24 cellular contexts compared by ENCODE assay signal in genomic region chr2:102053096-102053495, GRCh38.
DNase-seq lines count a peak whose midpoint lies in the region; ATAC-seq and TF ChIP-seq lines count a peak whose summit lies in the region.
"Had no signal": no experiment of that assay in that cellular context is flagged by ENCODE, and none has a peak within 500 bp of the region (broad histone marks: within the 10 kb centered on the region; RNA-seq: fewer than 3 reads in every experiment).

No MANE protein-coding gene starts in this region.

- H3K4me2 ChIP-seq in SK-N-SH = no peak overlapping the region
- H3K4me2 ChIP-seq: smooth muscle cell had no signal

- H3K4me3 ChIP-seq in gastroesophageal sphincter = no peak overlapping the region
- H3K4me3 ChIP-seq in spleen = no peak overlapping the region
- no peak overlapping the region for H3K4me3 ChIP-seq in SK-N-SH (ENCODE audit: low read depth in 2 of 2, low read length in 1 of 2)
- H3K4me3 ChIP-seq: MG63, pancreas, smooth muscle cell, testis had no signal

- H4K20me1 ChIP-seq in SK-N-SH (ENCODE audit: insufficient read depth) = no peaks in the 10 kb centered on the region

- POLR2A ChIA-PET in SK-N-SH (lab: Yijun Ruan, JAX) = no interaction called here

- peaks cover 0 to 6% (median 0%) of the 10 kb centered on the region in 3 donors for H3K27me3 Mint-ChIP-seq in CD14-positive monocyte (ENCODE audit: low read depth in 3 of 3)
- H3K27me3 Mint-ChIP-seq: activated naive CD8-positive, alpha-beta T cell; brain had no signal

- H3K4me1 Mint-ChIP-seq in CD14-positive monocyte = peaks cover 63% of the 10 kb centered on the region
- H3K4me1 Mint-ChIP-seq: activated B cell treated with CpG ODN at 0.5 μM for 24 hours had no signal

- peaks cover 0 to 3% (median 0%) of the 10 kb centered on the region in 7 donors for H3K9me3 Mint-ChIP-seq in CD14-positive monocyte
- H3K9me3 Mint-ChIP-seq: activated B cell treated with CpG ODN at 0.5 μM for 24 hours; CD8-positive, alpha-beta T cell had no signal

- TF ChIP-seq CTCF in CD14-positive monocyte (IDR thresholded peaks at IDR 0.05) (no peak), gastroesophageal sphincter (IDR thresholded peaks at IDR 0.05) (no peak), spleen (IDR thresholded peaks at IDR 0.05 in 8 of 11, conservative IDR thresholded peaks at IDR 0.05 in 3 of 11) (no peak), SK-N-SH (IDR thresholded peaks at IDR 0.05) (no peak)

- no peaks in the 10 kb centered on the region for H3K27me3 ChIP-seq in gastroesophageal sphincter
- peaks cover 0 to 16% (median 0%) of the 10 kb centered on the region in 7 donors for H3K27me3 ChIP-seq in spleen (replicated peaks in 1 of 7)
- H3K27me3 ChIP-seq in SK-N-SH (ENCODE audit: insufficient read depth) = no peaks in the 10 kb centered on the region
- H3K27me3 ChIP-seq: MG63, pancreas, testis had no signal

- no peaks in the 10 kb centered on the region for H3K79me2 ChIP-seq in SK-N-SH (ENCODE audit: insufficient read depth)

- DNase-seq in CD14-positive monocyte (ENCODE audit: low spot score) (no peak), NOMO-1 treated with DMSO at 0.1 percent for 48 hours (lab: John Stamatoyannopoulos, UW; ENCODE audit: unreplicated experiment) (peak; percentile 45), spleen (no peak), SHP77 (lab: John Stamatoyannopoulos, UW) (no peak), ecto neural progenitor cell (ENCODE audit: low spot score) (no peak), SK-N-SH (no peak)
- DNase-seq in activated CD4-positive, alpha-beta T cell treated with anti-CD3 and anti-CD28 coated beads for 48 hours = no peak
- DNase-seq: activated B cell treated with CpG ODN at 0.5 μM for 24 hours; activated T-cell treated with anti-CD3 and anti-CD28 coated beads, Interleukin-2, amount 50 U/mL, for 48 hours; CD8-positive, alpha-beta T cell; DMS79; MG63; NCI-H1930; NCI-H446; pancreas; SHP77 treated with DMSO at 0.1 percent for 48 hours; T-helper 2 cell; testis had no signal

- H3K4me3 Mint-ChIP-seq in CD14-positive monocyte = peak overlapping the region; percentile 72 to 76
- H3K4me3 Mint-ChIP-seq: activated B cell treated with CpG ODN at 0.5 μM for 24 hours; activated naive CD8-positive, alpha-beta T cell; brain; CD8-positive, alpha-beta T cell had no signal

- TF ChIP-seq EP300 in gastroesophageal sphincter (IDR thresholded peaks at IDR 0.05) (no peak), SK-N-SH (IDR thresholded peaks at IDR 0.05; ENCODE audit: borderline replicate concordance in 1 of 2, low read depth in 1 of 2, low read length in 1 of 2) (no peak)

- intact Hi-C loops in CD14-positive monocyte (cut with micrococcal nuclease) = no loop called here
- intact Hi-C loops in spleen (cut with DNase I; ENCODE audit: low total_unique reads) = no loop called here

- no peaks in the 10 kb centered on the region for H3K9me2 ChIP-seq in SK-N-SH

- 60 to 90% methylated on average over 2 to 3 of the region's 8 CpGs for WGBS in gastroesophageal sphincter (ENCODE audit: low coverage in 1 of 2), 2 donors
- WGBS in spleen, 5 donors = 31 to 59% (median 42%) methylated on average over 8 of the region's 8 CpGs
- WGBS in SK-N-SH (ENCODE audit: low lambda C conversion rate) = 78% methylated on average over 8 of the region's 8 CpGs

- CTCF ChIA-PET in SK-N-SH (lab: Yijun Ruan, JAX) = interaction anchor here (1.0 kb wide), 2 partner anchors 12 to 33 kb away, joined by 3 to 4 read pairs; no protein-coding TSS in a partner anchor

- ATAC-seq in gastroesophageal sphincter = no peak
- ATAC-seq: CD8-positive, alpha-beta T cell; left lobe of liver had no signal

- H3K4me1 ChIP-seq in gastroesophageal sphincter (peaks cover 13 to 47% (median 16%) of the 10 kb centered on the region in 3 donors), spleen (peaks cover 8 to 47% (median 36%) of the 10 kb centered on the region in 6 donors), SK-N-SH (ENCODE audit: control insufficient read depth in 1 of 2, insufficient read depth in 2 of 2, low read depth in 1 of 2, low read length in 1 of 2) (no peaks in the 10 kb centered on the region; a peak in 1 of 4 replicates)

- H3K27ac ChIP-seq in gastroesophageal sphincter (peak overlapping the region; percentile 68 to 93 (median 84)), spleen (peak overlapping the region in 5 of 8 donors; percentile 3 to 83 (median 76)), SK-N-SH (ENCODE audit: low read depth in 2 of 2, low read length in 1 of 2) (no peak overlapping the region)
- H3K27ac ChIP-seq: epithelial cell of prostate, pancreas had no signal

- H3K36me3 ChIP-seq in gastroesophageal sphincter (no peaks in the 10 kb centered on the region), spleen (peaks cover 0 to 14% (median 0%) of the 10 kb centered on the region in 6 donors), SK-N-SH (replicated peaks in 1 of 2; ENCODE audit: control insufficient read depth in 1 of 2, insufficient read depth in 2 of 2, low read length in 1 of 2) (no peaks in the 10 kb centered on the region)
- H3K36me3 ChIP-seq: MG63, pancreas had no signal

- peaks cover 0 to 2% of the 10 kb centered on the region in 2 donors for H3K36me3 Mint-ChIP-seq in CD14-positive monocyte
- H3K36me3 Mint-ChIP-seq: activated naive CD8-positive, alpha-beta T cell; brain; CD8-positive, alpha-beta T cell had no signal

- no peak overlapping the region for H2AFZ ChIP-seq in SK-N-SH (ENCODE audit: low read depth)

- H3K9me3 ChIP-seq in gastroesophageal sphincter (no peaks in the 10 kb centered on the region), spleen (no peaks in the 10 kb centered on the region), SK-N-SH (no peaks in the 10 kb centered on the region)
- H3K9me3 ChIP-seq: MG63, pancreas, testis had no signal

- peak overlapping the region; percentile 86 to 96 (median 94) for H3K27ac Mint-ChIP-seq in CD14-positive monocyte
- H3K27ac Mint-ChIP-seq: activated B cell treated with CpG ODN at 0.5 μM for 24 hours; activated naive CD8-positive, alpha-beta T cell; CD8-positive, alpha-beta T cell had no signal

- TF ChIP-seq RAD21 in SK-N-SH (IDR thresholded peaks at IDR 0.05; ENCODE audit: low read length) = no peak

- no peak overlapping the region for H3K9ac ChIP-seq in SK-N-SH

- peaks cover 14% of the 10 kb centered on the region for H3F3A ChIP-seq in SK-N-SH (replicated peaks; ENCODE audit: insufficient read depth)

- TF ChIP-seq POLR2A in gastroesophageal sphincter (IDR thresholded peaks at IDR 0.05) = no peak
- no peak for TF ChIP-seq POLR2A in spleen (IDR thresholded peaks at IDR 0.05)

TF ChIP-seq in SK-N-SH, 30 proteins besides CTCF, POLR2A, EP300 and RAD21 (continues in another document):
- TF ChIP-seq TAF1 (IDR thresholded peaks at IDR 0.05; ENCODE audit: borderline replicate concordance, low read depth, low read length) (no peak), SMC3 (IDR thresholded peaks at IDR 0.05; ENCODE audit: low read depth, low read length) (no peak), ZBTB33 (IDR thresholded peaks at IDR 0.05; ENCODE audit: borderline replicate concordance, low read depth) (no peak), PBX3 (IDR thresholded peaks at IDR 0.05) (no peak), TCF12 (IDR thresholded peaks at IDR 0.05) (no peak), SIN3A (IDR thresholded peaks at IDR 0.05; ENCODE audit: borderline replicate concordance, low read depth, low read length) (no peak), JUND (IDR thresholded peaks at IDR 0.05) (no peak), EZH2phosphoT487 (IDR thresholded peaks at IDR 0.05; ENCODE audit: borderline replicate concordance, low read depth) (no peak)

Comparison
In these comparisons a context has a peak if more than half of its experiments do, and no peak if none do; other contexts are left out.
1. H3K27ac ChIP-seq: peak in gastroesophageal sphincter (4 of 4) and spleen (5 of 8); none in SK-N-SH (0 of 2).